Comparison of ENCODE assay signal across 33 cellular contexts in genomic region chr6:16933532-16933931, GRCh38.
"Had no signal": no experiment of that assay in that cellular context is flagged by ENCODE, and none has a peak within 500 bp of the region (broad histone marks: within the 10 kb centered on the region; RNA-seq: fewer than 3 reads in every experiment).

No MANE protein-coding gene starts in this region.

- ATAC-seq: activated CD4-positive, alpha-beta T cell treated with anti-CD3 and anti-CD28 coated beads for 36 hours; activated CD8-positive, alpha-beta memory T cell treated with anti-CD3 and anti-CD28 coated beads, Interleukin-2, amount 10 ng/mL, durations not matched to agents 7 days and 5 days; activated CD8-positive, alpha-beta T cell treated with anti-CD3 and anti-CD28 coated beads, Interleukin-2, amount 10 ng/mL, durations not matched to agents 7 days and 5 days; body of pancreas; effector memory CD8-positive, alpha-beta T cell; gastroesophageal sphincter; naive thymus-derived CD8-positive, alpha-beta T cell; sciatic nerve; stimulated activated memory B cell treated with anti-CD40 and anti-IgM and Interleukin-4, amounts not matched to agents 10 μg/mL and 1 μg/mL and 100 μg/mL, for 72 hours had no signal

- H3K36me3 Mint-ChIP-seq: activated CD8-positive, alpha-beta memory T cell treated with anti-CD3 and anti-CD28 coated beads, Interleukin-2, amount 10 ng/mL, durations not matched to agents 7 days and 5 days; activated naive CD8-positive, alpha-beta T cell treated with anti-CD3 and anti-CD28 coated beads for 36 hours; naive thymus-derived CD8-positive, alpha-beta T cell; neural progenitor cell; stimulated activated memory B cell treated with anti-CD40 and anti-IgM and Interleukin-4, amounts not matched to agents 10 μg/mL and 1 μg/mL and 100 μg/mL, for 72 hours had no signal

- H3K9me3 Mint-ChIP-seq: effector memory CD8-positive, alpha-beta T cell; neural progenitor cell had no signal

- H3K36me3 ChIP-seq: adrenal gland, cardiac muscle cell, gastroesophageal sphincter, left ventricle myocardium inferior, neural progenitor cell, stomach, thyroid gland, upper lobe of left lung, vagina had no signal

- H3K4me3 Mint-ChIP-seq: activated CD4-positive, alpha-beta T cell treated with anti-CD3 and anti-CD28 coated beads for 36 hours; activated CD8-positive, alpha-beta memory T cell treated with anti-CD3 and anti-CD28 coated beads, Interleukin-2, amount 10 ng/mL, durations not matched to agents 7 days and 5 days; activated CD8-positive, alpha-beta T cell treated with anti-CD3 and anti-CD28 coated beads, Interleukin-2, amount 10 ng/mL, durations not matched to agents 7 days and 5 days; activated naive CD4-positive, alpha-beta T cell treated with anti-CD3 and anti-CD28 coated beads for 36 hours; activated naive CD8-positive, alpha-beta T cell treated with anti-CD3 and anti-CD28 coated beads for 36 hours; effector memory CD8-positive, alpha-beta T cell; naive thymus-derived CD8-positive, alpha-beta T cell; neural progenitor cell; stimulated activated memory B cell treated with anti-CD40 and anti-IgM and Interleukin-4, amounts not matched to agents 10 μg/mL and 1 μg/mL and 100 μg/mL, for 72 hours had no signal

- DNase-seq: activated CD4-positive, alpha-beta T cell treated with anti-CD3 and anti-CD28 coated beads for 36 hours; activated CD4-positive, CD25-positive, alpha-beta regulatory T cell; activated CD8-positive, alpha-beta memory T cell treated with anti-CD3 and anti-CD28 coated beads, Interleukin-2, amount 10 ng/mL, durations not matched to agents 7 days and 5 days; activated CD8-positive, alpha-beta T cell treated with anti-CD3 and anti-CD28 coated beads, Interleukin-2, amount 10 ng/mL, durations not matched to agents 7 days and 5 days; activated effector memory CD4-positive, alpha-beta T cell treated with anti-CD3 and anti-CD28 coated beads, Interleukin-2, amount 50 U/mL, for 16 hours; activated naive CD4-positive, alpha-beta T cell treated with anti-CD3 and anti-CD28 coated beads for 36 hours; activated naive CD8-positive, alpha-beta T cell treated with anti-CD3 and anti-CD28 coated beads for 36 hours; activated T-cell treated with anti-CD3 and anti-CD28 coated beads, Interleukin-2, amount 50 U/mL, for 72 hours; adrenal gland; aorta; body of pancreas; cortex of kidney; effector memory CD8-positive, alpha-beta T cell; erythroblast; islet precursor cell; left ventricle myocardium inferior; midbrain; naive thymus-derived CD8-positive, alpha-beta T cell; occipital lobe; posterior cingulate gyrus; stimulated activated CD4-positive, alpha-beta T cell treated with anti-CD3 and anti-CD28 coated beads, Interleukin-4, amount 100 ng/mL, for 24 hours; stomach; T1000; thyroid gland; upper lobe of left lung had no signal

- H3K4me1 Mint-ChIP-seq: activated CD8-positive, alpha-beta memory T cell treated with anti-CD3 and anti-CD28 coated beads, Interleukin-2, amount 10 ng/mL, durations not matched to agents 7 days and 5 days; activated naive CD8-positive, alpha-beta T cell treated with anti-CD3 and anti-CD28 coated beads for 36 hours; naive thymus-derived CD8-positive, alpha-beta T cell; stimulated activated memory B cell treated with anti-CD40 and anti-IgM and Interleukin-4, amounts not matched to agents 10 μg/mL and 1 μg/mL and 100 μg/mL, for 72 hours had no signal

- H3K27me3 ChIP-seq: adrenal gland, body of pancreas, cardiac muscle cell, gastroesophageal sphincter, hepatocyte, neural progenitor cell, stomach, thyroid gland, upper lobe of left lung, vagina had no signal

- H3K27ac Mint-ChIP-seq: activated CD4-positive, alpha-beta T cell treated with anti-CD3 and anti-CD28 coated beads for 36 hours; activated CD8-positive, alpha-beta memory T cell treated with anti-CD3 and anti-CD28 coated beads, Interleukin-2, amount 10 ng/mL, durations not matched to agents 7 days and 5 days; activated CD8-positive, alpha-beta T cell treated with anti-CD3 and anti-CD28 coated beads, Interleukin-2, amount 10 ng/mL, durations not matched to agents 7 days and 5 days; activated naive CD4-positive, alpha-beta T cell treated with anti-CD3 and anti-CD28 coated beads for 36 hours; activated naive CD8-positive, alpha-beta T cell treated with anti-CD3 and anti-CD28 coated beads for 36 hours; activated T-cell treated with anti-CD3 and anti-CD28 coated beads, Interleukin-2, amount 50 U/mL, for 72 hours; effector memory CD8-positive, alpha-beta T cell; naive thymus-derived CD8-positive, alpha-beta T cell; neural progenitor cell; stimulated activated memory B cell treated with anti-CD40 and anti-IgM and Interleukin-4, amounts not matched to agents 10 μg/mL and 1 μg/mL and 100 μg/mL, for 72 hours had no signal

- H3K4me3 ChIP-seq: adrenal gland, body of pancreas, cardiac muscle cell, gastroesophageal sphincter, hepatocyte, left ventricle myocardium inferior, neural progenitor cell, skin epidermis, stomach, thyroid gland, upper lobe of left lung, vagina had no signal

- H3K27me3 Mint-ChIP-seq: stimulated activated memory B cell treated with anti-CD40 and anti-IgM and Interleukin-4, amounts not matched to agents 10 μg/mL and 1 μg/mL and 100 μg/mL, for 72 hours had no signal
